In genomic region chr18:68817584-68817983, GRCh38 we compare ENCODE assay signal across 20 cellular contexts. TPM values are rescaled to one million over a fixed set of nuclear protein-coding genes. Genes with fewer than 3 reads are reported as not detected.
DNase-seq lines count a peak whose midpoint lies in the region; ATAC-seq, FAIRE-seq and TF ChIP-seq lines count a peak whose summit lies in the region.
"Had no signal": no experiment of that assay in that cellular context is flagged by ENCODE, and none has a peak within 500 bp of the region (broad histone marks: within the 10 kb centered on the region; RNA-seq: fewer than 3 reads in every experiment).

No MANE protein-coding gene starts in this region.

- in situ Hi-C loops in GM23248 (cut with MboI) = no loop called here

- DNase-seq in GM23248 (peak; percentile 68), amniotic epithelial cell (ENCODE audit: low read depth) (peak; percentile 87), fibroblast of the aortic adventitia (ENCODE audit: low read depth) (peak; percentile 26), osteoblast (ENCODE audit: insufficient read length, low spot score, missing footprints) (no peak), small intestine (no peak), SKM-1 treated with dmso at 0.1 percent for 144 hours (lab: John Stamatoyannopoulos, UW; ENCODE audit: unreplicated experiment) (no peak)
- DNase-seq: CD8-positive, alpha-beta memory T cell; DMS 273 treated with DMSO at 0.1 percent for 48 hours; EL; NCI-H1048; NCI-H226; NCI-H69; PC-3 had no signal

- peaks cover 9% of the 10 kb centered on the region for H3K4me1 ChIP-seq in GM23248 (ENCODE audit: insufficient read depth)
- peaks cover 6% of the 10 kb centered on the region for H3K4me1 ChIP-seq in osteoblast (ENCODE audit: insufficient read depth, low read length)
- no peaks in the 10 kb centered on the region for H3K4me1 ChIP-seq in small intestine (ENCODE audit: control insufficient read depth in 2 of 2, insufficient read depth in 1 of 2, low read depth in 1 of 2, low read length in 1 of 2)

- H3K36me3 ChIP-seq in GM23248 (ENCODE audit: low read depth) = no peaks in the 10 kb centered on the region
- no peaks in the 10 kb centered on the region for H3K36me3 ChIP-seq in osteoblast (ENCODE audit: insufficient read depth, low read length)
- H3K36me3 ChIP-seq in small intestine (ENCODE audit: control insufficient read depth in 2 of 2, insufficient read depth in 2 of 2, low read length in 2 of 2) = no peaks in the 10 kb centered on the region
- H3K36me3 ChIP-seq: BLaER1 had no signal

- no peaks in the 10 kb centered on the region for H3K27me3 ChIP-seq in GM23248 (replicated peaks; ENCODE audit: insufficient read depth)
- no peaks in the 10 kb centered on the region for H3K27me3 ChIP-seq in osteoblast (ENCODE audit: insufficient read depth, low read length)
- H3K27me3 ChIP-seq in small intestine (ENCODE audit: control insufficient read depth in 2 of 2, insufficient read depth in 2 of 2, low read length in 2 of 2) = no peaks in the 10 kb centered on the region
- H3K27me3 ChIP-seq: BLaER1 had no signal

- H4K20me1 ChIP-seq in GM23248 (ENCODE audit: insufficient read depth) (no peaks in the 10 kb centered on the region), osteoblast (ENCODE audit: insufficient read depth, low read length) (no peaks in the 10 kb centered on the region)
- H4K20me1 ChIP-seq: BLaER1 had no signal

- H3K9ac ChIP-seq in GM23248 = no peak overlapping the region
- H3K9ac ChIP-seq: BLaER1 had no signal

- H3K4me3 ChIP-seq in GM23248 (no peak overlapping the region), fibroblast of the aortic adventitia (ENCODE audit: low read depth, low read length) (no peak overlapping the region), osteoblast (ENCODE audit: insufficient read depth, low read length) (no peak overlapping the region), small intestine (ENCODE audit: low read depth in 1 of 2, low read length in 2 of 2) (no peak overlapping the region)
- H3K4me3 ChIP-seq: BLaER1, K562 had no signal

- no peak for ATAC-seq in HG03196 (IDR thresholded peaks at IDR 0.05; ENCODE audit: unreplicated experiment)
- no peak for ATAC-seq in HG02678 (IDR thresholded peaks at IDR 0.05; ENCODE audit: unreplicated experiment)
- ATAC-seq: HCT116, K562, PC-3 had no signal

- H3K4me2 ChIP-seq in GM23248 (ENCODE audit: unreplicated experiment) = no peak overlapping the region
- H3K4me2 ChIP-seq in osteoblast (ENCODE audit: insufficient read depth, low read length) = no peak overlapping the region
- H3K4me2 ChIP-seq: BLaER1 had no signal

- H2AFZ ChIP-seq in GM23248 (peak overlapping the region; percentile 45), osteoblast (ENCODE audit: low read length) (peak overlapping the region; percentile 67)

- no peak for TF ChIP-seq CTCF in fibroblast of the aortic adventitia (IDR thresholded peaks at IDR 0.05; ENCODE audit: insufficient read depth, low read length)
- no peak for TF ChIP-seq CTCF in osteoblast (IDR thresholded peaks at IDR 0.05; ENCODE audit: extremely low read depth, low read depth, low read length)

- H3F3A ChIP-seq in GM23248 (ENCODE audit: insufficient read depth) = no peaks in the 10 kb centered on the region

- no peaks in the 10 kb centered on the region for H3K9me3 ChIP-seq in GM23248 (ENCODE audit: low read depth)
- H3K9me3 ChIP-seq in osteoblast (ENCODE audit: low read depth, low read length) = no peaks in the 10 kb centered on the region
- no peaks in the 10 kb centered on the region for H3K9me3 ChIP-seq in small intestine (ENCODE audit: control insufficient read depth, low read depth)
- H3K9me3 ChIP-seq: BLaER1 had no signal

- no peak for FAIRE-seq in small intestine (lab: Jason Lieb, UNC)
- FAIRE-seq: K562 had no signal

- H3K9me2 ChIP-seq in GM23248 (ENCODE audit: insufficient read depth) = no peaks in the 10 kb centered on the region

- 2 to 4% methylated on average over 3 of the region's 3 CpGs for WGBS in GM23248 (ENCODE audit: low coverage in 1 of 2, low lambda C conversion rate in 2 of 2, missing lambda C conversion rate in 2 of 2), 2 experiments
- 24 to 41% (median 38%) methylated on average over 3 of the region's 3 CpGs for WGBS in small intestine, 3 donors

- H3K79me2 ChIP-seq in GM23248 (ENCODE audit: insufficient read depth) (no peaks in the 10 kb centered on the region), osteoblast (ENCODE audit: insufficient read depth, low read length) (no peaks in the 10 kb centered on the region)

- H3K27ac ChIP-seq in GM23248 (no peak overlapping the region), osteoblast (ENCODE audit: low read depth, low read length) (no peak overlapping the region), small intestine (ENCODE audit: low read depth in 1 of 2, low read length in 1 of 2) (no peak overlapping the region)
- H3K27ac ChIP-seq: BLaER1, HL-60 had no signal

RNA-seq across cellular contexts. Expression of gene CCDC102B, which starts 19.7 kb away (rescaled TPM):
- total RNA-seq in GM23248 (2014; rRNA removed; shearing (Covaris generic)) = 0.89 and 3.2 TPM in 2 replicates
- 0.56 and 1.7 TPM in 2 replicates for polyA plus RNA-seq in GM23248 (2016; fragmentation: Nextera tagmentation; extraction: Ambion mirVana)
- 3.1 and 27.8 TPM in 2 replicates for total RNA-seq in fibroblast of the aortic adventitia (ENCODE audit: low replicate concordance)
- 8.8 and 9.4 TPM in 2 replicates for total RNA-seq in osteoblast
- polyA plus RNA-seq in small intestine = 1 to 10 TPM in 2 of 3 donors, under 1 TPM in 1; 0.45 to 5.1 (median 1.1) TPM
- total RNA-seq: SK-MEL-5 had no signal

Comparison
In these comparisons a context has a peak if more than half of its experiments do, and no peak if none do; other contexts are left out.
1. DNase-seq: peak in GM23248 (single experiment), amniotic epithelial cell (single experiment) and fibroblast of the aortic adventitia (single experiment); none in osteoblast (single experiment), small intestine (single experiment) and SKM-1 treated with dmso at 0.1 percent for 144 hours (single experiment).